In genomic region chr10:58291538-58292174, GRCh38 we compare ENCODE assay signal across 8 cellular contexts. TPM values are rescaled to one million over a fixed set of nuclear protein-coding genes. Genes with fewer than 3 reads are reported as not detected.
A peak's percentile ranks its signal among the peaks of the same experiment; 100 is the strongest.
DNase-seq lines count a peak whose midpoint lies in the region; ATAC-seq, FAIRE-seq and TF ChIP-seq lines count a peak whose summit lies in the region.

No MANE protein-coding gene starts in this region.

- TF ChIP-seq CTCF in Caco-2 (IDR thresholded peaks at IDR 0.05; ENCODE audit: insufficient read depth in 1 of 2, low read depth in 1 of 2, low read length in 1 of 2, severe bottlenecking in 1 of 2, unreplicated experiment in 1 of 2) (peak; percentile 94 to 96), foreskin fibroblast (IDR thresholded peaks at IDR 0.05; ENCODE audit: low read depth, low read length) (peak; percentile 67), pancreas (IDR thresholded peaks at IDR 0.05) (peak in 3 of 4 donors; percentile 45 to 63 (median 53))

- CTCF ChIA-PET in Caco-2 (lab: Charles Lee), result interaction anchor here (0.7 to 4.5 kb wide), 15 partner anchors 9 to 361 kb away, joined by 3 to 84 read pairs (median 3); partner anchors contain the start of genes CISD1 and IPMK
- CTCF ChIA-PET in activated CD4-positive, alpha-beta memory T cell treated with anti-CD3 and anti-CD28 coated beads, Interleukin-2, amount 10 ng/mL, durations not matched to agents 7 days and 5 days (lab: Charles Lee), result interaction anchor here (0.7 to 3.6 kb wide), 11 partner anchors 8 to 139 kb away, joined by 3 to 81 read pairs (median 5); partner anchors contain the start of gene CISD1

- DNase-seq in Caco-2, result peak; percentile 58 to 79
- peak; percentile 7 for DNase-seq in NCI-H2081 treated with DMSO at 0.1 percent for 48 hours (lab: John Stamatoyannopoulos, UW)
- peak; percentile 33 for DNase-seq in activated CD4-positive, alpha-beta memory T cell treated with anti-CD3 and anti-CD28 coated beads, Interleukin-2, amount 10 ng/mL, durations not matched to agents 7 days and 5 days
- peak; percentile 34 to 71 for DNase-seq in foreskin fibroblast
- peak in 3 of 6 donors; percentile 19 to 36 (median 21) for DNase-seq in pancreas
- no peak for DNase-seq in NCI-H2196 (lab: John Stamatoyannopoulos, UW; ENCODE audit: unreplicated experiment)

- H3K4me1 ChIP-seq in Caco-2 (no peaks in the 10 kb centered on the region), pancreas (no peaks in the 10 kb centered on the region)

- H3K4me1 Mint-ChIP-seq in Caco-2 (ENCODE audit: low read depth, unreplicated experiment), result peaks cover 6% of the 10 kb centered on the region
- no peaks in the 10 kb centered on the region for H3K4me1 Mint-ChIP-seq in activated CD4-positive, alpha-beta memory T cell treated with anti-CD3 and anti-CD28 coated beads, Interleukin-2, amount 10 ng/mL, durations not matched to agents 7 days and 5 days

- peak; percentile 67 for FAIRE-seq in pancreas (lab: Jason Lieb, UNC)

- BruUV-seq in Caco-2 (replicated peaks; lab: Mats Ljungman, UMichigan), result no TSS peak

- H3K4me3 Mint-ChIP-seq in Caco-2 (ENCODE audit: unreplicated experiment), result no peak overlapping the region
- no peak overlapping the region for H3K4me3 Mint-ChIP-seq in activated CD4-positive, alpha-beta memory T cell treated with anti-CD3 and anti-CD28 coated beads, Interleukin-2, amount 10 ng/mL, durations not matched to agents 7 days and 5 days

- H3K4me3 ChIP-seq in Caco-2 (ENCODE audit: low read depth, low read length) (no peak overlapping the region), foreskin fibroblast (ENCODE audit: low read depth in 1 of 2, low read length in 2 of 2) (no peak overlapping the region), pancreas (no peak overlapping the region)

- 35 to 37% methylated on average over 5 of the region's 5 CpGs for WGBS in pancreas, 2 donors

- ATAC-seq in GM18858 (IDR thresholded peaks at IDR 0.05; ENCODE audit: unreplicated experiment) (peak; percentile 91), HG02973 (IDR thresholded peaks at IDR 0.05; ENCODE audit: unreplicated experiment) (peak; percentile 85), pancreas (peak; percentile 63 to 96 (median 92))

- H3K27me3 ChIP-seq in Caco-2 (replicated peaks; ENCODE audit: control insufficient read depth, insufficient read depth, low read length) (no peaks in the 10 kb centered on the region), pancreas (no peaks in the 10 kb centered on the region)

- H3K9me3 Mint-ChIP-seq in Caco-2 (ENCODE audit: unreplicated experiment), result no peaks in the 10 kb centered on the region
- no peaks in the 10 kb centered on the region for H3K9me3 Mint-ChIP-seq in activated CD4-positive, alpha-beta memory T cell treated with anti-CD3 and anti-CD28 coated beads, Interleukin-2, amount 10 ng/mL, durations not matched to agents 7 days and 5 days

- H3K27me3 Mint-ChIP-seq in Caco-2 (ENCODE audit: insufficient read depth, unreplicated experiment), result no peaks in the 10 kb centered on the region
- no peaks in the 10 kb centered on the region for H3K27me3 Mint-ChIP-seq in activated CD4-positive, alpha-beta memory T cell treated with anti-CD3 and anti-CD28 coated beads, Interleukin-2, amount 10 ng/mL, durations not matched to agents 7 days and 5 days

- no peak overlapping the region for H3K27ac Mint-ChIP-seq in Caco-2 (ENCODE audit: unreplicated experiment)
- H3K27ac Mint-ChIP-seq in activated CD4-positive, alpha-beta memory T cell treated with anti-CD3 and anti-CD28 coated beads, Interleukin-2, amount 10 ng/mL, durations not matched to agents 7 days and 5 days, result no peak overlapping the region

- intact Hi-C loops in Caco-2 (cut with micrococcal nuclease; ENCODE audit: unreplicated experiment) (loop anchor here (1.0 kb wide), 2 partner anchors 22 to 114 kb away; partner anchors contain the start of gene CISD1), pancreas (cut with DNase I) (loop anchor here in 2 of 3 donors (5.0 kb wide), 1 partner anchor 114 kb away; no protein-coding TSS in a partner anchor)

- POLR2A ChIA-PET in Caco-2 (lab: Charles Lee), result no interaction called here
- POLR2A ChIA-PET in activated CD4-positive, alpha-beta memory T cell treated with anti-CD3 and anti-CD28 coated beads, Interleukin-2, amount 10 ng/mL, durations not matched to agents 7 days and 5 days (lab: Charles Lee), result interaction anchor here (2.7 kb wide), 1 partner anchor 23 kb away, joined by 13 read pairs; the partner anchor contains the start of genes CISD1 and IPMK

- no peak overlapping the region for H3K27ac ChIP-seq in pancreas

- H3K36me3 Mint-ChIP-seq in Caco-2 (ENCODE audit: insufficient read depth, unreplicated experiment), result peaks cover 7% of the 10 kb centered on the region
- peaks cover 2% of the 10 kb centered on the region for H3K36me3 Mint-ChIP-seq in activated CD4-positive, alpha-beta memory T cell treated with anti-CD3 and anti-CD28 coated beads, Interleukin-2, amount 10 ng/mL, durations not matched to agents 7 days and 5 days (ENCODE audit: low read depth)

- no peaks in the 10 kb centered on the region for H3K36me3 ChIP-seq in Caco-2 (ENCODE audit: control insufficient read depth, insufficient read depth, low read length)
- no peaks in the 10 kb centered on the region for H3K36me3 ChIP-seq in pancreas

- H3K9me3 ChIP-seq in Caco-2, result no peaks in the 10 kb centered on the region
- H3K9me3 ChIP-seq in pancreas, result no peaks in the 10 kb centered on the region

RNA-seq across cellular contexts. Expression of gene CISD1, which starts 22.7 kb away (rescaled TPM):
- 98.3 and 99.3 TPM in 2 replicates for total RNA-seq in Caco-2 (2022)
- 10 to 100 TPM; 32.2 to 40.1 TPM for total RNA-seq in activated CD4-positive, alpha-beta memory T cell treated with anti-CD3 and anti-CD28 coated beads, Interleukin-2, amount 10 ng/mL, durations not matched to agents 7 days and 5 days
- 10 to 100 TPM in 5 of 6 donors, 1 to 10 TPM in 1; 6.1 to 15.3 (median 11.1) TPM for total RNA-seq in pancreas
- polyA plus RNA-seq in pancreas, result 10 to 100 TPM in 1 of 2 donors, 1 to 10 TPM in 1; 3.2 to 18.1 TPM

RNA-seq across cellular contexts. Expression of gene IPMK, which starts 24.0 kb away (rescaled TPM):
- total RNA-seq in Caco-2 (2022) (18.0 and 18.3 TPM in 2 replicates), pancreas (1 to 10 TPM; 2.2 to 4.6 (median 3.0) TPM)
- 1 to 10 TPM; 6.9 to 7.0 TPM for total RNA-seq in activated CD4-positive, alpha-beta memory T cell treated with anti-CD3 and anti-CD28 coated beads, Interleukin-2, amount 10 ng/mL, durations not matched to agents 7 days and 5 days
- polyA plus RNA-seq in pancreas, result 1 to 10 TPM; 1.1 to 2.2 TPM

RNA-seq across cellular contexts. Expression of gene UBE2D1, which starts 43.1 kb away (rescaled TPM):
- 35.1 and 39.7 TPM in 2 replicates for total RNA-seq in Caco-2 (2022)
- 10 to 100 TPM; 10.9 to 13.2 TPM for total RNA-seq in activated CD4-positive, alpha-beta memory T cell treated with anti-CD3 and anti-CD28 coated beads, Interleukin-2, amount 10 ng/mL, durations not matched to agents 7 days and 5 days
- 1 to 10 TPM; 2.5 to 8.9 (median 2.9) TPM for total RNA-seq in pancreas
- polyA plus RNA-seq in pancreas, result 1 to 10 TPM; 2.9 to 6.2 TPM
